In the genomic region with DNA sequence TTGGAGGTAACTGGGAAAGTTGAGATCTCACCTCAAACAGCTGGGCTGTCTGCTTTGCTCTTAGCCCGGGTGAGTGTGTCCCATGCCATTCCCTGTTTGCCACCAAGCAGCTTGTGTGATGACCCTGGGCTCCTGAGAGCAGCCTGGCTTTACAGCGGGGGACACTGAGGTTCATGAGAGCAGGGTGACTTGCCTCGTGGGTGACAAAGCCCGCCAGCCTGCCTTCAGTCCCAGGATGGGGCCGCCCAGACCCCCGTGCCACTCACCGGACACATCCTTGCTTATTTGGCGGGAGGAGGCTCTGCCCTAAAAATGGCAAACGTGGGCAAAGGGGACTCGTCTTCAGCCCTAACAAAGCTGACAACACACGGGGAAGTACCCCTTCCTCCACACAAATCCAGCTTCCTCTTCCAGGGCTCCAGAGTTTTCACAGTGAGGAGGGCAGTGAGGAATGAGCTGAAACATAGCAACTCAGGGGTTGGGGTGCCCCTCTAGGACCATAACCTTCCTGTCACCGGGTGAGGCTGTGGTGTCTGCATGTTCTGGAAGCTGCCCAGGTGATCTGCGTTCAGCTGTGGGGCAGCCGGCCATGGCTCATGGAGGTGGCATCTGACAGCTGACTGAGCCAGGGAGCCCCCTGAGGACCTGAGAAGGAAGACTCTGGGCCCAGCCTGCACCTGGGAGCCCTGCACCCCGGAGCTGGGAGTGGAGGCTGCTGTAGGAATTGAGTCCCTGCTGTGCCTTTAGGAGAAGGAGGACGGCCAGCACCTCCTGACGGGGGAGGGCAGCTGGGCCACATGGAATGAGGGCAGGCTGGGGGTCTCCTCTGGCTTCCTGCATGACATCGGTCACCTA, we compare ENCODE assay signal across 19 cellular contexts. TPM values are rescaled to one million over a fixed set of nuclear protein-coding genes. Genes with fewer than 3 reads are reported as not detected.
DNase-seq lines count a peak whose midpoint lies in the region; ATAC-seq and TF ChIP-seq lines count a peak whose summit lies in the region.
"Had no signal": no experiment of that assay in that cellular context is flagged by ENCODE, and none has a peak within 500 bp of the region (broad histone marks: within the 10 kb centered on the region; RNA-seq: fewer than 3 reads in every experiment).

No MANE protein-coding gene starts in this region.

- H3K36me3 ChIP-seq in HEK293 (ENCODE audit: control insufficient read depth in 2 of 2, insufficient read depth in 1 of 2, low read length in 2 of 2), result no peaks in the 10 kb centered on the region
- H3K36me3 ChIP-seq in hepatocyte (replicated peaks; ENCODE audit: insufficient read depth, low read depth), result no peaks in the 10 kb centered on the region
- H3K36me3 ChIP-seq: SJSA1 had no signal

- intact Hi-C loops in sciatic nerve (cut with DNase I), result no loop called here

- TF ChIP-seq CTCF in HEK293 (tag by site-specific recombination; IDR thresholded peaks at IDR 0.05) (no peak), hepatocyte (IDR thresholded peaks at IDR 0.05; ENCODE audit: poor library complexity) (no peak)

- H3K27ac Mint-ChIP-seq in effector memory CD8-positive, alpha-beta T cell, result no peak overlapping the region
- H3K27ac Mint-ChIP-seq: CD4-positive, CD25-positive, alpha-beta regulatory T cell had no signal

- H3K27me3 ChIP-seq in hepatocyte, result no peaks in the 10 kb centered on the region
- H3K27me3 ChIP-seq: SJSA1 had no signal

- H2AFZ ChIP-seq in hepatocyte, result no peak overlapping the region

- CTCF ChIA-PET in HEK293 (lab: Yijun Ruan, JAX), result no interaction called here

- H3K4me3 ChIP-seq in HEK293 (ENCODE audit: low read depth, low read length) (no peak overlapping the region), hepatocyte (no peak overlapping the region)
- H3K4me3 ChIP-seq: A549, SJSA1 had no signal

- no peak overlapping the region for H3K4me3 Mint-ChIP-seq in effector memory CD8-positive, alpha-beta T cell
- H3K4me3 Mint-ChIP-seq: CD4-positive, CD25-positive, alpha-beta regulatory T cell had no signal

- no peaks in the 10 kb centered on the region for H4K20me1 ChIP-seq in hepatocyte (ENCODE audit: insufficient read depth, poor library complexity, severe bottlenecking)

- peaks cover 0 to 35% of the 10 kb centered on the region in 2 donors for H3K27me3 Mint-ChIP-seq in effector memory CD8-positive, alpha-beta T cell
- H3K27me3 Mint-ChIP-seq: CD4-positive, CD25-positive, alpha-beta regulatory T cell had no signal

- no peak overlapping the region for H3K27ac ChIP-seq in HEK293 (ENCODE audit: extremely low read depth, low read depth, low read length)
- H3K27ac ChIP-seq in hepatocyte, result no peak overlapping the region
- H3K27ac ChIP-seq: A549, SJSA1 had no signal

- H3K79me2 ChIP-seq in hepatocyte, result no peaks in the 10 kb centered on the region

- no peaks in the 10 kb centered on the region for H3K9me3 ChIP-seq in HEK293 (ENCODE audit: control insufficient read depth, insufficient read depth, low read depth, low read length)
- H3K9me3 ChIP-seq in hepatocyte (ENCODE audit: low read depth), result no peaks in the 10 kb centered on the region
- H3K9me3 ChIP-seq: A549, Caco-2, SJSA1 had no signal

- H3K4me1 Mint-ChIP-seq in effector memory CD8-positive, alpha-beta T cell (ENCODE audit: low read depth in 2 of 2), result peaks cover under 1 to 5% of the 10 kb centered on the region in 2 donors

- peaks cover 0 to 2% of the 10 kb centered on the region in 2 donors for H3K9me3 Mint-ChIP-seq in effector memory CD8-positive, alpha-beta T cell

- H3K36me3 Mint-ChIP-seq in effector memory CD8-positive, alpha-beta T cell (ENCODE audit: insufficient read depth), result no peaks in the 10 kb centered on the region
- H3K36me3 Mint-ChIP-seq: CD4-positive, CD25-positive, alpha-beta regulatory T cell had no signal

- DNase-seq in Ammon's horn (ENCODE audit: low spot score) (peak; percentile 1), hepatocyte (ENCODE audit: low spot score) (peak; percentile 4), sciatic nerve (ENCODE audit: low spot score) (peak; percentile 51), activated gamma-delta T cell (lab: John Stamatoyannopoulos, UW) (no peak), AG08395 (ENCODE audit: low spot score) (no peak)
- no peak for DNase-seq in effector memory CD8-positive, alpha-beta T cell
- DNase-seq: CD4-positive, CD25-positive, alpha-beta regulatory T cell; EL; NCI-H187 treated with DMSO at 0.1 percent for 48 hours; NCI-H2171; NCI-H446 treated with DMSO at 0.1 percent for 48 hours; NK-92 treated with Interleukin-12 subunit alpha and Interleukin-12 subunit beta, amount 100 ng/mL, for 24 hours had no signal

- no peaks in the 10 kb centered on the region for H3K9me2 ChIP-seq in hepatocyte (replicated peaks; ENCODE audit: insufficient read depth)

- no peaks in the 10 kb centered on the region for H3K4me1 ChIP-seq in HEK293 (ENCODE audit: control insufficient read depth, insufficient read depth, low read length)
- peaks cover under 1% of the 10 kb centered on the region for H3K4me1 ChIP-seq in hepatocyte (ENCODE audit: insufficient read depth)
- H3K4me1 ChIP-seq: A549 had no signal

- POLR2A ChIA-PET in HEK293 (lab: Yijun Ruan, JAX), result interaction anchor here (0.6 kb wide), 1 partner anchor 49 kb away, joined by 4 read pairs; no protein-coding TSS in a partner anchor

- no peak overlapping the region for H3K4me2 ChIP-seq in hepatocyte
- H3K4me2 ChIP-seq: A549 had no signal

- ATAC-seq in sciatic nerve, result no peak
- no peak for ATAC-seq in effector memory CD8-positive, alpha-beta T cell (replicated peaks)
- no peak for ATAC-seq in HG03457 (IDR thresholded peaks at IDR 0.05; ENCODE audit: unreplicated experiment)
- ATAC-seq: A549 had no signal

- WGBS in hepatocyte (ENCODE audit: low lambda C conversion rate, missing lambda C conversion rate), result 92% methylated on average over 18 of the region's 18 CpGs

TF ChIP-seq in HEK293, 187 proteins besides CTCF, POLR2A, EP300 and RAD21:
- TF ChIP-seq, protein P1, sequence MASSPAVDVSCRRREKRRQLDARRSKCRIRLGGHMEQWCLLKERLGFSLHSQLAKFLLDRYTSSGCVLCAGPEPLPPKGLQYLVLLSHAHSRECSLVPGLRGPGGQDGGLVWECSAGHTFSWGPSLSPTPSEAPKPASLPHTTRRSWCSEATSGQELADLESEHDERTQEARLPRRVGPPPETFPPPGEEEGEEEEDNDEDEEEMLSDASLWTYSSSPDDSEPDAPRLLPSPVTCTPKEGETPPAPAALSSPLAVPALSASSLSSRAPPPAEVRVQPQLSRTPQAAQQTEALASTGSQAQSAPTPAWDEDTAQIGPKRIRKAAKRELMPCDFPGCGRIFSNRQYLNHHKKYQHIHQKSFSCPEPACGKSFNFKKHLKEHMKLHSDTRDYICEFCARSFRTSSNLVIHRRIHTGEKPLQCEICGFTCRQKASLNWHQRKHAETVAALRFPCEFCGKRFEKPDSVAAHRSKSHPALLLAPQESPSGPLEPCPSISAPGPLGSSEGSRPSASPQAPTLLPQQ (tag by site-specific recombination; IDR thresholded peaks at IDR 0.05), result no peak
- TF ChIP-seq ZIC2 (tag by site-specific recombination; IDR thresholded peaks at IDR 0.05), result 0 out of 2 replicates have a peak, but pooled peaks have one; percentile 9
- TF ChIP-seq, protein P2, sequence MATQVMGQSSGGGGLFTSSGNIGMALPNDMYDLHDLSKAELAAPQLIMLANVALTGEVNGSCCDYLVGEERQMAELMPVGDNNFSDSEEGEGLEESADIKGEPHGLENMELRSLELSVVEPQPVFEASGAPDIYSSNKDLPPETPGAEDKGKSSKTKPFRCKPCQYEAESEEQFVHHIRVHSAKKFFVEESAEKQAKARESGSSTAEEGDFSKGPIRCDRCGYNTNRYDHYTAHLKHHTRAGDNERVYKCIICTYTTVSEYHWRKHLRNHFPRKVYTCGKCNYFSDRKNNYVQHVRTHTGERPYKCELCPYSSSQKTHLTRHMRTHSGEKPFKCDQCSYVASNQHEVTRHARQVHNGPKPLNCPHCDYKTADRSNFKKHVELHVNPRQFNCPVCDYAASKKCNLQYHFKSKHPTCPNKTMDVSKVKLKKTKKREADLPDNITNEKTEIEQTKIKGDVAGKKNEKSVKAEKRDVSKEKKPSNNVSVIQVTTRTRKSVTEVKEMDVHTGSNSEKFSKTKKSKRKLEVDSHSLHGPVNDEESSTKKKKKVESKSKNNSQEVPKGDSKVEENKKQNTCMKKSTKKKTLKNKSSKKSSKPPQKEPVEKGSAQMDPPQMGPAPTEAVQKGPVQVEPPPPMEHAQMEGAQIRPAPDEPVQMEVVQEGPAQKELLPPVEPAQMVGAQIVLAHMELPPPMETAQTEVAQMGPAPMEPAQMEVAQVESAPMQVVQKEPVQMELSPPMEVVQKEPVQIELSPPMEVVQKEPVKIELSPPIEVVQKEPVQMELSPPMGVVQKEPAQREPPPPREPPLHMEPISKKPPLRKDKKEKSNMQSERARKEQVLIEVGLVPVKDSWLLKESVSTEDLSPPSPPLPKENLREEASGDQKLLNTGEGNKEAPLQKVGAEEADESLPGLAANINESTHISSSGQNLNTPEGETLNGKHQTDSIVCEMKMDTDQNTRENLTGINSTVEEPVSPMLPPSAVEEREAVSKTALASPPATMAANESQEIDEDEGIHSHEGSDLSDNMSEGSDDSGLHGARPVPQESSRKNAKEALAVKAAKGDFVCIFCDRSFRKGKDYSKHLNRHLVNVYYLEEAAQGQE (tag by site-specific recombination; IDR thresholded peaks at IDR 0.05), result no peak

RNA-seq across cellular contexts. Expression of a gene that starts 16.7 kb away (rescaled TPM):
- total RNA-seq in hepatocyte (0.48 and 0.50 TPM in 2 replicates), sciatic nerve (0.22 TPM)
- 0.56 and 1.3 TPM in 2 replicates for polyA plus RNA-seq in hepatocyte
- total RNA-seq: H4, SJSA1 had no signal

RNA-seq across cellular contexts. Expression of a gene that starts 16.7 kb away (rescaled TPM):
- not detected in 2 replicates for total RNA-seq in hepatocyte
- 0.10 TPM in 1 of 2 replicates, not detected in the other for polyA plus RNA-seq in hepatocyte
- total RNA-seq in sciatic nerve, result not detected
- total RNA-seq: CD4-positive, CD25-positive, alpha-beta regulatory T cell; H4; HT1080; SJSA1 had no signal
- polyA plus RNA-seq: CD4-positive, CD25-positive, alpha-beta regulatory T cell had no signal

Comparison
In these comparisons a context has a peak if more than half of its experiments do, and no peak if none do; other contexts are left out.
1. DNase-seq: peak in Ammon's horn (single experiment), hepatocyte (single experiment) and sciatic nerve (single experiment); none in activated gamma-delta T cell (single experiment), effector memory CD8-positive, alpha-beta T cell (0 of 3) and AG08395 (single experiment).